ENCODE assay signal across 16 cellular contexts in genomic region chr11:2443406-2443805, GRCh38. TPM values are rescaled to one million over a fixed set of nuclear protein-coding genes. Genes with fewer than 3 reads are reported as not detected.
DNase-seq lines count a peak whose midpoint lies in the region; ATAC-seq and TF ChIP-seq lines count a peak whose summit lies in the region.
"Had no signal": no experiment of that assay in that cellular context is flagged by ENCODE, and none has a peak within 500 bp of the region (broad histone marks: within the 10 kb centered on the region; RNA-seq: fewer than 3 reads in every experiment).

No MANE protein-coding gene starts in this region.

- H3K4me3 Mint-ChIP-seq in activated CD4-positive, alpha-beta T cell treated with anti-CD3 and anti-CD28 coated beads for 36 hours, result peak overlapping the region; percentile 23
- no peak overlapping the region for H3K4me3 Mint-ChIP-seq in chondrocyte (ENCODE audit: unreplicated experiment)
- peak overlapping the region; percentile 38 to 54 (median 49) for H3K4me3 Mint-ChIP-seq in nephron

- no peaks in the 10 kb centered on the region for H3K36me3 ChIP-seq in HCT116 (ENCODE audit: control insufficient read depth in 1 of 2, insufficient read depth in 2 of 2, low read length in 2 of 2)
- H3K36me3 ChIP-seq: esophagus muscularis mucosa, pancreas had no signal

- H3K4me1 ChIP-seq in HCT116 (ENCODE audit: control insufficient read depth in 1 of 2, insufficient read depth in 2 of 2, low read length in 2 of 2), result peaks cover 13 to 21% of the 10 kb centered on the region in 2 experiments

- H3K79me2 ChIP-seq in HCT116 (ENCODE audit: insufficient read depth, low read length), result no peaks in the 10 kb centered on the region

- ATAC-seq in activated CD4-positive, alpha-beta T cell treated with anti-CD3 and anti-CD28 coated beads for 36 hours, result no peak
- no peak for ATAC-seq in HCT116
- ATAC-seq: PC-3 had no signal

- H3K4me1 Mint-ChIP-seq in activated CD4-positive, alpha-beta T cell treated with anti-CD3 and anti-CD28 coated beads for 36 hours, result peaks cover 38% of the 10 kb centered on the region
- H3K4me1 Mint-ChIP-seq in chondrocyte (ENCODE audit: low read depth), result peaks cover 3% of the 10 kb centered on the region
- no peaks in the 10 kb centered on the region for H3K4me1 Mint-ChIP-seq in nephron

- H2AFZ ChIP-seq in HCT116 (ENCODE audit: low read depth, low read length, poor library complexity, severe bottlenecking), result no peak overlapping the region

- TF ChIP-seq RAD21 in HCT116 (IDR thresholded peaks at IDR 0.05; ENCODE audit: low read depth), result no peak

- no peak for DNase-seq in activated CD4-positive, alpha-beta T cell treated with anti-CD3 and anti-CD28 coated beads for 36 hours
- DNase-seq in activated CD4-positive, alpha-beta T cell treated with anti-CD3 and anti-CD28 coated beads, Interleukin-2, amount 50 U/mL, for 48 hours, result no peak
- no peak for DNase-seq in HCT116 (ENCODE audit: low read depth, low spot score)
- DNase-seq in chondrocyte (ENCODE audit: low spot score), result peak; percentile 40
- DNase-seq in NCI-H748 (lab: John Stamatoyannopoulos, UW; ENCODE audit: unreplicated experiment), result no peak
- no peak for DNase-seq in activated CD8-positive, alpha-beta memory T cell treated with anti-CD3 and anti-CD28 coated beads for 24 hours
- no peak for DNase-seq in A172 (ENCODE audit: low spot score)
- DNase-seq: EL, NCI-H2081 treated with DMSO at 0.1 percent for 48 hours, NCI-H526 treated with DMSO at 0.1 percent for 48 hours, PC-3 had no signal

- H3K4me2 ChIP-seq in HCT116 (ENCODE audit: low read length), result peak overlapping the region; percentile 91

- peaks cover 17% of the 10 kb centered on the region; the same call in 1 of the 2 replicates for H3K27me3 ChIP-seq in HCT116 (ENCODE audit: insufficient read depth, low read length)
- H3K27me3 ChIP-seq: pancreas had no signal

- POLR2A ChIA-PET in activated CD4-positive, alpha-beta T cell treated with anti-CD3 and anti-CD28 coated beads for 36 hours (lab: Charles Lee), result no interaction called here
- POLR2A ChIA-PET in HCT116 (lab: Charles Lee), result no interaction called here

- intact Hi-C loops in activated CD4-positive, alpha-beta T cell treated with anti-CD3 and anti-CD28 coated beads for 36 hours (cut with DNase I, micrococcal nuclease), result no loop called here
- intact Hi-C loops in HCT116 (cut with micrococcal nuclease), result no loop called here

- no peaks in the 10 kb centered on the region for H3K9me2 ChIP-seq in HCT116 (ENCODE audit: insufficient read depth)

- CTCF ChIA-PET in activated CD4-positive, alpha-beta T cell treated with anti-CD3 and anti-CD28 coated beads for 36 hours (lab: Charles Lee), result interaction anchor here (1.1 kb wide), 2 partner anchors 67 to 89 kb away, joined by 3 read pairs; partner anchors contain the start of gene CD81
- CTCF ChIA-PET in HCT116 (lab: Charles Lee), result no interaction called here

- no peak overlapping the region for H3K27ac ChIP-seq in HCT116 (ENCODE audit: low read depth, low read length)
- H3K27ac ChIP-seq: esophagus muscularis mucosa had no signal

- TF ChIP-seq POLR2A in HCT116 (IDR thresholded peaks at IDR 0.05; ENCODE audit: borderline replicate concordance, extremely low read depth, insufficient read depth, insufficient read length), result no peak

- H3K27me3 Mint-ChIP-seq in activated CD4-positive, alpha-beta T cell treated with anti-CD3 and anti-CD28 coated beads for 36 hours, result no peaks in the 10 kb centered on the region
- H3K27me3 Mint-ChIP-seq in chondrocyte (ENCODE audit: low read depth), result peaks cover 46% of the 10 kb centered on the region
- peaks cover 79% of the 10 kb centered on the region for H3K27me3 Mint-ChIP-seq in nephron (ENCODE audit: low read depth)

- RAD21 ChIA-PET in HCT116 (lab: Charles Lee; ENCODE audit: low non-redundant PET in 1 of 2, low total read pairs in 2 of 2, uncharacterized antibody in 2 of 2, unreplicated experiment in 2 of 2), result no interaction called here

- no peaks in the 10 kb centered on the region for H4K20me1 ChIP-seq in HCT116 (ENCODE audit: insufficient read depth)

- H3K27ac Mint-ChIP-seq in activated CD4-positive, alpha-beta T cell treated with anti-CD3 and anti-CD28 coated beads for 36 hours, result peak overlapping the region; percentile 37
- H3K27ac Mint-ChIP-seq in chondrocyte (ENCODE audit: unreplicated experiment), result no peak overlapping the region
- no peak overlapping the region for H3K27ac Mint-ChIP-seq in nephron

- TF ChIP-seq CTCF in HCT116 (IDR thresholded peaks at IDR 0.05 in 2 of 3, conservative IDR thresholded peaks at IDR 0.05 in 1 of 3; ENCODE audit: borderline replicate concordance in 1 of 3, insufficient read depth in 1 of 3, low read depth in 2 of 3, low read length in 2 of 3) (no peak), chondrocyte (IDR thresholded peaks at IDR 0.05) (no peak), nephron (IDR thresholded peaks at IDR 0.05; ENCODE audit: unreplicated experiment in 3 of 3) (no peak)

- H3K36me3 Mint-ChIP-seq in activated CD4-positive, alpha-beta T cell treated with anti-CD3 and anti-CD28 coated beads for 36 hours (ENCODE audit: low read depth), result no peaks in the 10 kb centered on the region
- peaks cover 2% of the 10 kb centered on the region for H3K36me3 Mint-ChIP-seq in chondrocyte (ENCODE audit: low read depth)
- H3K36me3 Mint-ChIP-seq in nephron (ENCODE audit: low read depth), result no peaks in the 10 kb centered on the region

- H3K9me3 Mint-ChIP-seq in activated CD4-positive, alpha-beta T cell treated with anti-CD3 and anti-CD28 coated beads for 36 hours (ENCODE audit: low read depth), result peaks cover 2% of the 10 kb centered on the region
- peaks cover 13% of the 10 kb centered on the region for H3K9me3 Mint-ChIP-seq in chondrocyte (ENCODE audit: low read depth)
- peaks cover 15% of the 10 kb centered on the region for H3K9me3 Mint-ChIP-seq in nephron

- H3K9me3 ChIP-seq in HCT116 (ENCODE audit: control insufficient read depth in 1 of 2, insufficient read depth in 1 of 2, low read depth in 1 of 2, low read length in 2 of 2), result no peaks in the 10 kb centered on the region
- H3K9me3 ChIP-seq: pancreas had no signal

- H3K4me3 ChIP-seq in HCT116 (replicated peaks in 1 of 2; ENCODE audit: low read depth in 1 of 2, low read length in 2 of 2), result no peak overlapping the region

- H3K9ac ChIP-seq in HCT116 (ENCODE audit: low read length), result no peak overlapping the region

- BruUV-seq in HCT116 (replicated peaks; lab: Mats Ljungman, UMichigan), result no TSS peak

TF ChIP-seq in HCT116, 20 proteins besides CTCF, POLR2A, EP300 and RAD21 (continues in another document):
- TF ChIP-seq YY1 (IDR thresholded peaks at IDR 0.05; ENCODE audit: extremely low read depth, insufficient replicate concordance, low read depth, low read length), result no peak
- TF ChIP-seq REST (IDR thresholded peaks at IDR 0.05; ENCODE audit: low read depth), result no peak

RNA-seq across cellular contexts. Expression of gene TRPM5, which starts 0.9 kb away (rescaled TPM):
- under 1 TPM in 1 of 2 experiments, not detected in 1; 0.05 TPM for total RNA-seq in activated CD4-positive, alpha-beta T cell treated with anti-CD3 and anti-CD28 coated beads for 36 hours
- total RNA-seq in HCT116 (2021; ENCODE audit: unreplicated experiment) (0.07 TPM), chondrocyte (not detected in 3 replicates)
- not detected in 2 replicates for polyA plus RNA-seq in HCT116 (2012)
- total RNA-seq in A172 (2014; rRNA removed; shearing (Covaris generic)), result not detected in 2 replicates
- total RNA-seq: dermis microvascular lymphatic vessel endothelial cell, esophagus muscularis mucosa, M059J, PC-3 had no signal

RNA-seq across cellular contexts. Expression of gene KCNQ1, which starts 1.4 kb away (rescaled TPM):
- 10 to 100 TPM in 1 of 2 experiments, 1 to 10 TPM in 1; 9.1 to 10.9 TPM for total RNA-seq in activated CD4-positive, alpha-beta T cell treated with anti-CD3 and anti-CD28 coated beads for 36 hours
- 10.7 TPM for total RNA-seq in HCT116 (2021; ENCODE audit: unreplicated experiment)
- polyA plus RNA-seq in HCT116 (2012), result 8.5 and 10.8 TPM in 2 replicates
- 0.41 TPM in 1 of 3 replicates, not detected in the others for total RNA-seq in chondrocyte
- total RNA-seq in A172 (2014; rRNA removed; shearing (Covaris generic)), result 1.9 and 3.5 TPM in 2 replicates
- total RNA-seq: M059J had no signal

RNA-seq across cellular contexts. Expression of gene TSSC4, which starts 42.9 kb away (rescaled TPM):
- 10 to 100 TPM; 19.8 to 38.4 TPM for total RNA-seq in activated CD4-positive, alpha-beta T cell treated with anti-CD3 and anti-CD28 coated beads for 36 hours
- total RNA-seq in HCT116 (2021; ENCODE audit: unreplicated experiment) (47.1 TPM), chondrocyte (44.1 to 55.2 TPM (median 52.2 TPM) in 3 replicates)
- 40.5 and 46.1 TPM in 2 replicates for polyA plus RNA-seq in HCT116 (2012)
- total RNA-seq in A172 (2014; rRNA removed; shearing (Covaris generic)), result 69.7 and 99.8 TPM in 2 replicates
